In the genomic region with DNA sequence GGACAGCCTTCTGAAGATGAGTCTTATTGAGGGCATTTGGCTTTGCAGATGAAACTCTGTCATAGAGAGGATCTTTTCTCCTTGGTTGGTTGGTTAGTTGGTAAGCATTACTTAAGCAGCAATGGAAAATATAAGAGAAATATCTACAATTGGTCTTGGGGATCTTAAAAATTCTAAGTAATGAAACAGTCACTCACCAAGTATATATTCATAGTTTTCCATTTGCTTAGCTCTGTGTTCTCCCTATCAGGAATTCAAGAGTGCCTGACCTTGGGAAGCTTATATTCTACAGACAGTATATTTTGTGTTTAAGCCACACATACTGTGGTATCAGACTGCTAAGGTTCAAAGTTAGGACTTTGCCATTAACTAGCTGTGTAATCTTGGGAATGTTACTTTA, we compare ENCODE assay signal across 11 cellular contexts. TPM values are rescaled to one million over a fixed set of nuclear protein-coding genes. Genes with fewer than 3 reads are reported as not detected.
"Had no signal": no experiment of that assay in that cellular context is flagged by ENCODE, and none has a peak within 500 bp of the region (broad histone marks: within the 10 kb centered on the region; RNA-seq: fewer than 3 reads in every experiment).

A gene (minus strand): TSS at position 101 of the 400 bp plus-strand sequence. CDS start 191 bp downstream, outside the sequence.

- H3K4me3 Mint-ChIP-seq: GM23338, HFFc6 had no signal

- H2AFZ ChIP-seq: GM23338 had no signal

- H3K9me3 Mint-ChIP-seq: GM23338, HFFc6 had no signal

- H3K4me1 Mint-ChIP-seq: GM23338 had no signal

- H3K4me3 ChIP-seq: GM23338, HAP-1 had no signal

- H3K9ac ChIP-seq: KMS-11 had no signal

- ATAC-seq: GM23338, HCT116 had no signal

- FAIRE-seq: H1, H54, HepG2 had no signal

- H3K36me3 ChIP-seq: HAP-1 had no signal

- DNase-seq: HFFc6, KBM-7 had no signal

- H3K4me1 ChIP-seq: HAP-1 had no signal

- H3K27ac Mint-ChIP-seq: GM23338, HFFc6 had no signal

- H3K4me2 ChIP-seq: GM23338, KMS-11 had no signal

- H3K27ac ChIP-seq: HL-60, KMS-11 had no signal

- H3K9me3 ChIP-seq: HAP-1 had no signal

RNA-seq across cellular contexts. Expression of the gene that starts here (rescaled TPM):
- total RNA-seq: GM23338, H1, HepG2, HFFc6, HT1080 had no signal
- polyA plus RNA-seq: GM23338, H1, HepG2 had no signal
